1 cellular context compared by ENCODE assay signal in genomic region chrX:30572004-30572403, GRCh38.
TF ChIP-seq lines count a peak whose summit lies in the region.

No MANE protein-coding gene starts in this region.

TF ChIP-seq in HepG2, 621 proteins besides CTCF, POLR2A, EP300 and RAD21 (continued from another document):
- peak; percentile 79 for TF ChIP-seq PAXIP1 (CRISPR knock-in tag; conservative IDR thresholded peaks at IDR 0.05)
- TF ChIP-seq RFX5 (IDR thresholded peaks at IDR 0.05; ENCODE audit: low read depth, low read length): no peak
- no peak for TF ChIP-seq NR2F6 (IDR thresholded peaks at IDR 0.05)
- TF ChIP-seq NR2F6 (CRISPR knock-in tag; IDR thresholded peaks at IDR 0.05): no peak
- TF ChIP-seq SIX1 (CRISPR knock-in tag; IDR thresholded peaks at IDR 0.05; ENCODE audit: borderline replicate concordance): no peak
- peak; percentile 65 for TF ChIP-seq PPARG (CRISPR knock-in tag; conservative IDR thresholded peaks at IDR 0.05)
- no peak for TF ChIP-seq ZBTB25 (CRISPR knock-in tag; IDR thresholded peaks at IDR 0.05)
- no peak for TF ChIP-seq ZBTB2 (CRISPR knock-in tag; IDR thresholded peaks at IDR 0.05; ENCODE audit: low read depth)
